Comparison of ENCODE assay signal across 8 cellular contexts in genomic region chr3:50227390-50228183, GRCh38. TPM values are rescaled to one million over a fixed set of nuclear protein-coding genes. Genes with fewer than 3 reads are reported as not detected.
DNase-seq lines count a peak whose midpoint lies in the region; ATAC-seq, FAIRE-seq and TF ChIP-seq lines count a peak whose summit lies in the region.

No MANE protein-coding gene starts in this region.

- peak overlapping the region; percentile 96 for H3K4me3 Mint-ChIP-seq in WTC11

- CTCF ChIA-PET in WTC11 (lab: Charles Lee), result interaction anchor here (0.7 to 17.1 kb wide), 25 partner anchors 8 to 314 kb away, joined by 3 to 604 read pairs (median 6); partner anchors contain the start of genes GNAI2, GNAT1, HYAL2 and HYAL3

- no peaks in the 10 kb centered on the region for H3K9me3 ChIP-seq in kidney (ENCODE audit: control insufficient read depth in 1 of 2, low read length in 2 of 2)

- in situ Hi-C loops in GM18951 (cut with MboI; ENCODE audit: low sequenced_read_pairs, unreplicated experiment), result no loop called here

- no peak for FAIRE-seq in kidney (lab: Jason Lieb, UNC)

- H3K4me3 ChIP-seq in kidney (ENCODE audit: low read length in 2 of 2), result peak overlapping the region; percentile 63 to 90

- peak overlapping the region; percentile 27 to 92 for H3K9ac ChIP-seq in kidney (ENCODE audit: low read length in 2 of 2)

- peaks cover 24% of the 10 kb centered on the region for H3K4me1 Mint-ChIP-seq in WTC11

- no peaks in the 10 kb centered on the region for H3K36me3 ChIP-seq in kidney (ENCODE audit: control insufficient read depth in 1 of 2, insufficient read depth in 2 of 2, low read length in 2 of 2)

- ATAC-seq in HG03159 (IDR thresholded peaks at IDR 0.05; ENCODE audit: unreplicated experiment), result peak; percentile 74
- peak; percentile 75 for ATAC-seq in WTC11

- H3K9me3 Mint-ChIP-seq in WTC11, result no peaks in the 10 kb centered on the region

- intact Hi-C loops in kidney (cut with DNase I), result loop anchor here (5.0 kb wide), 1 partner anchor 45 kb away; no protein-coding TSS in a partner anchor

- TF ChIP-seq CTCF in AG09319 (IDR thresholded peaks at IDR 0.05; ENCODE audit: low read depth, low read length) (peak; percentile 44), WTC11 (IDR thresholded peaks at IDR 0.05) (peak; percentile 61), kidney (IDR thresholded peaks at IDR 0.05; ENCODE audit: borderline replicate concordance, extremely low read depth, insufficient read depth) (peak; percentile 88)

- DNase-seq in AG09319 (ENCODE audit: extremely low read depth, low read depth), result peak; percentile 38
- DNase-seq in NCI-H2227 treated with DMSO at 0.1 percent for 48 hours (lab: John Stamatoyannopoulos, UW), result peak; percentile 58
- DNase-seq in WTC11 (ENCODE audit: low spot score), result peak; percentile 92
- peak in 58 of 61 donors; percentile 47 to 90 (median 80) for DNase-seq in caudate nucleus (lab: John Stamatoyannopoulos, UW)
- DNase-seq in kidney, result peak; percentile 98
- peak; percentile 94 for DNase-seq in stimulated activated CD4-positive, alpha-beta T cell treated with anti-CD3 and anti-CD28 coated beads, Interleukin-15, amount 100 ng/mL, for 24 hours

- H3K4me1 ChIP-seq in kidney (ENCODE audit: control insufficient read depth in 1 of 2, insufficient read depth in 1 of 2, low read depth in 1 of 2, low read length in 2 of 2), result peaks cover 0 to 18% of the 10 kb centered on the region in 2 donors

- TF ChIP-seq POLR2A in GM18951 (IDR thresholded peaks at IDR 0.05; ENCODE audit: extremely low read depth, insufficient read depth, insufficient read length), result peak; percentile 76

- H3K27ac Mint-ChIP-seq in WTC11, result peak overlapping the region; percentile 89

- H3K27me3 Mint-ChIP-seq in WTC11 (ENCODE audit: low read depth), result peaks cover 4% of the 10 kb centered on the region

- H3K36me3 Mint-ChIP-seq in WTC11, result no peaks in the 10 kb centered on the region

- peak overlapping the region; percentile 90 for H3K27ac ChIP-seq in caudate nucleus (ENCODE audit: low read depth, low read length)
- peak overlapping the region; percentile 58 to 89 for H3K27ac ChIP-seq in kidney (ENCODE audit: low read depth in 2 of 2, low read length in 2 of 2)

- POLR2A ChIA-PET in WTC11 (lab: Charles Lee), result interaction anchor here (0.9 to 3.1 kb wide), 6 partner anchors 13 to 110 kb away, joined by 3 to 22 read pairs (median 6); no protein-coding TSS in a partner anchor

TF ChIP-seq in WTC11, 78 proteins besides CTCF, POLR2A, EP300 and RAD21 (continues in another document):
- TF ChIP-seq ZNF425 (CRISPR knock-in tag; conservative IDR thresholded peaks at IDR 0.05), result no peak
- no peak for TF ChIP-seq PRDM15 (CRISPR knock-in tag; IDR thresholded peaks at IDR 0.05)
- peak; percentile 97 for TF ChIP-seq E2F5 (CRISPR knock-in tag; IDR thresholded peaks at IDR 0.05)
- no peak for TF ChIP-seq ZNF317 (CRISPR knock-in tag; IDR thresholded peaks at IDR 0.05; ENCODE audit: borderline replicate concordance, low read depth)
- no peak for TF ChIP-seq NR3C1 (CRISPR knock-in tag; conservative IDR thresholded peaks at IDR 0.05; ENCODE audit: low read depth)
- peak; percentile 73; the same call in 1 of the 2 replicates for TF ChIP-seq CREM (CRISPR knock-in tag; IDR thresholded peaks at IDR 0.05)
- peak; percentile 41; the same call in 1 of the 2 replicates for TF ChIP-seq ETV6 (CRISPR knock-in tag; IDR thresholded peaks at IDR 0.05)
- no peak for TF ChIP-seq IRF2 (CRISPR knock-in tag; IDR thresholded peaks at IDR 0.05; ENCODE audit: borderline replicate concordance, low read depth)
- no peak for TF ChIP-seq NR1H2 (CRISPR knock-in tag; IDR thresholded peaks at IDR 0.05)
- no peak for TF ChIP-seq TEAD4 (CRISPR knock-in tag; IDR thresholded peaks at IDR 0.05)
- peak; percentile 78 for TF ChIP-seq HMGXB4 (CRISPR knock-in tag; IDR thresholded peaks at IDR 0.05)
- TF ChIP-seq GABPB1 (CRISPR knock-in tag; IDR thresholded peaks at IDR 0.05), result peak; percentile 75
- no peak for TF ChIP-seq FOXP1 (CRISPR knock-in tag; IDR thresholded peaks at IDR 0.05; ENCODE audit: borderline replicate concordance)

RNA-seq across cellular contexts. Expression of gene GNAI2, which starts 8.4 kb away (rescaled TPM):
- 181 to 185 TPM (median 185 TPM) in 3 replicates for total RNA-seq in WTC11 (2021)
- total RNA-seq in kidney, result 245 TPM
- 141 TPM for polyA plus RNA-seq in kidney (ENCODE audit: insufficient read depth, low read depth, low replicate concordance)

RNA-seq across cellular contexts. Expression of gene SLC38A3, which starts 22.5 kb away (rescaled TPM):
- 0.90 to 1.6 TPM (median 1.3 TPM) in 3 replicates for total RNA-seq in WTC11 (2021)
- total RNA-seq in kidney, result 1.6 TPM
- polyA plus RNA-seq in kidney (ENCODE audit: insufficient read depth, low read depth, low replicate concordance), result 4.2 TPM

RNA-seq across cellular contexts. Expression of gene GNAT1, which starts 36.2 kb away (rescaled TPM):
- total RNA-seq in WTC11 (2021) (0.13 to 0.39 TPM (median 0.14 TPM) in 3 replicates), kidney (not detected)
- not detected for polyA plus RNA-seq in kidney (ENCODE audit: insufficient read depth, low read depth, low replicate concordance)

RNA-seq across cellular contexts. Expression of gene SEMA3B, which starts 41.4 kb away (rescaled TPM):
- total RNA-seq in WTC11 (2021), result 7.3 to 9.0 TPM (median 8.7 TPM) in 3 replicates
- 96.1 TPM for total RNA-seq in kidney
- 99.9 TPM for polyA plus RNA-seq in kidney (ENCODE audit: insufficient read depth, low read depth, low replicate concordance)

RNA-seq across cellular contexts. Expression of gene LSMEM2, which starts 51.3 kb away (rescaled TPM):
- 0.41 to 0.60 TPM (median 0.57 TPM) in 3 replicates for total RNA-seq in WTC11 (2021)
- 0.22 TPM for total RNA-seq in kidney
- 0.62 TPM for polyA plus RNA-seq in kidney (ENCODE audit: insufficient read depth, low read depth, low replicate concordance)

Comparison
In these comparisons a context has a peak if more than half of its experiments do, and no peak if none do; other contexts are left out.
1. Peak in every context shown above with its lines: DNase-seq, ATAC-seq, H3K4me3 ChIP-seq and H3K27ac ChIP-seq.
2. DNase-seq: peak in every context shown above with its lines; median percentile 98 in kidney; 94 in stimulated activated CD4-positive, alpha-beta T cell treated with anti-CD3 and anti-CD28 coated beads, Interleukin-15, amount 100 ng/mL, for 24 hours; 92 in WTC11; 80 in caudate nucleus; 58 in NCI-H2227 treated with DMSO at 0.1 percent for 48 hours; 38 in AG09319.